In the genomic region with DNA sequence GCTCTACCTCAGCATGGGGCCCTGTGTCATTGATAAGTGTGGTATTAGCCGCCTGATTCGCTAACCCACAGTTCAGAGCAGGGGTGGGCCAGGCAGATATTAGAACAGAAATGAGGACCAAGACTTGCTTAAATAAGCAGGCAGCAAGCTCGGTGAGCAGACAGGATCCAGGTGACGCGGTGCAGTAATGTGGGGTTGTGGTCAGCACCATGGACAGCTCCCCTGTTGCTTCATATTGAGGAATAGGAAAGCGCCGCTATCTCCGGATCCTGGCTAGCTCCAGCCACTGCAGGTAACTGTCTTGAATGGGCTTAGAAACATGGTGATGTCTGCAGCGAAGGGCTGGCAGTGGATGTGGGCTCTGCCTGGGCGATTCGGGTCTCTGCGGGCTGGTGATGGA, we compare ENCODE assay signal across 8 cellular contexts. TPM values are rescaled to one million over a fixed set of nuclear protein-coding genes. Genes with fewer than 3 reads are reported as not detected.
DNase-seq lines count a peak whose midpoint lies in the region; ATAC-seq, FAIRE-seq and TF ChIP-seq lines count a peak whose summit lies in the region.

No MANE protein-coding gene starts in this region.

- no TSS peak for BruUV-seq in Calu3 (replicated peaks; lab: Mats Ljungman, UMichigan)

- H3K4me3 ChIP-seq in heart left ventricle (no peak overlapping the region), small intestine (ENCODE audit: low read depth in 1 of 2, low read length in 2 of 2) (no peak overlapping the region)

- no peak for ATAC-seq in activated T-cell treated with anti-CD3 and anti-CD28 coated beads, Interleukin-2, amount 50 U/mL, for 4 hours
- peak in 2 of 4 donors; percentile 56 to 75 for ATAC-seq in heart left ventricle
- ATAC-seq in HG03108 (IDR thresholded peaks at IDR 0.05; ENCODE audit: unreplicated experiment): no peak
- ATAC-seq in GM19463 (IDR thresholded peaks at IDR 0.05; ENCODE audit: unreplicated experiment): no peak

- no peak overlapping the region for H3K4me3 Mint-ChIP-seq in Calu3 (ENCODE audit: low read depth, unreplicated experiment)
- H3K4me3 Mint-ChIP-seq in activated T-cell treated with anti-CD3 and anti-CD28 coated beads, Interleukin-2, amount 50 U/mL, for 4 hours: no peak overlapping the region

- intact Hi-C loops in Calu3 (cut with micrococcal nuclease; ENCODE audit: unreplicated experiment) (no loop called here), heart left ventricle (cut with DNase I) (no loop called here)

- CTCF ChIA-PET in Calu3 (lab: Charles Lee): no interaction called here

- DNase-seq in Calu3 (peak; percentile 36), LoVo (ENCODE audit: low spot score) (peak; percentile 68), heart left ventricle (peak; percentile 49 to 67 (median 53)), small intestine (peak; percentile 44), NK-92 (lab: John Stamatoyannopoulos, UW; ENCODE audit: unreplicated experiment) (no peak)
- peak; percentile 9 for DNase-seq in activated T-cell treated with anti-CD3 and anti-CD28 coated beads, Interleukin-2, amount 50 U/mL, for 4 hours

- TF ChIP-seq CTCF in Calu3 (IDR thresholded peaks at IDR 0.05; ENCODE audit: unreplicated experiment): no peak
- TF ChIP-seq CTCF in heart left ventricle (IDR thresholded peaks at IDR 0.05): no peak

- H3K27ac Mint-ChIP-seq in Calu3 (ENCODE audit: unreplicated experiment): no peak overlapping the region

- no peaks in the 10 kb centered on the region for H3K9me3 ChIP-seq in heart left ventricle
- H3K9me3 ChIP-seq in small intestine (ENCODE audit: control insufficient read depth, low read depth): no peaks in the 10 kb centered on the region

- no peak for TF ChIP-seq POLR2A in heart left ventricle (IDR thresholded peaks at IDR 0.05)

- peaks cover 20% of the 10 kb centered on the region for H3K27me3 Mint-ChIP-seq in Calu3 (ENCODE audit: unreplicated experiment)
- peaks cover 5% of the 10 kb centered on the region for H3K27me3 Mint-ChIP-seq in activated T-cell treated with anti-CD3 and anti-CD28 coated beads, Interleukin-2, amount 50 U/mL, for 4 hours (ENCODE audit: low read depth)

- H3K4me1 ChIP-seq in heart left ventricle: no peaks in the 10 kb centered on the region
- no peaks in the 10 kb centered on the region for H3K4me1 ChIP-seq in small intestine (ENCODE audit: control insufficient read depth in 2 of 2, insufficient read depth in 1 of 2, low read depth in 1 of 2, low read length in 1 of 2)

- H3K27me3 ChIP-seq in heart left ventricle: peaks cover 0 to 5% (median 0%) of the 10 kb centered on the region in 9 donors
- no peaks in the 10 kb centered on the region for H3K27me3 ChIP-seq in small intestine (ENCODE audit: control insufficient read depth in 2 of 2, insufficient read depth in 2 of 2, low read length in 2 of 2)

- H3K27ac ChIP-seq in heart left ventricle (no peak overlapping the region), small intestine (ENCODE audit: low read depth in 1 of 2, low read length in 1 of 2) (no peak overlapping the region)

- H3K9me3 Mint-ChIP-seq in Calu3 (ENCODE audit: low read depth, unreplicated experiment): no peaks in the 10 kb centered on the region
- peaks cover 3% of the 10 kb centered on the region for H3K9me3 Mint-ChIP-seq in activated T-cell treated with anti-CD3 and anti-CD28 coated beads, Interleukin-2, amount 50 U/mL, for 4 hours

- H3K36me3 Mint-ChIP-seq in Calu3 (ENCODE audit: insufficient read depth, unreplicated experiment): no peaks in the 10 kb centered on the region
- no peaks in the 10 kb centered on the region for H3K36me3 Mint-ChIP-seq in activated T-cell treated with anti-CD3 and anti-CD28 coated beads, Interleukin-2, amount 50 U/mL, for 4 hours (ENCODE audit: insufficient read depth)

- WGBS in heart left ventricle, 4 donors: 11 to 22% (median 12%) methylated on average over 12 of the region's 12 CpGs
- WGBS in small intestine, 3 donors: 12 to 21% (median 14%) methylated on average over 12 of the region's 12 CpGs

- no peaks in the 10 kb centered on the region for H3K4me1 Mint-ChIP-seq in Calu3 (ENCODE audit: low read depth, unreplicated experiment)
- no peaks in the 10 kb centered on the region for H3K4me1 Mint-ChIP-seq in activated T-cell treated with anti-CD3 and anti-CD28 coated beads, Interleukin-2, amount 50 U/mL, for 4 hours (ENCODE audit: low read depth)

- H3K36me3 ChIP-seq in heart left ventricle (no peaks in the 10 kb centered on the region), small intestine (ENCODE audit: control insufficient read depth in 2 of 2, insufficient read depth in 2 of 2, low read length in 2 of 2) (no peaks in the 10 kb centered on the region)

- FAIRE-seq in small intestine (lab: Jason Lieb, UNC): no peak

RNA-seq across cellular contexts. Expression of a gene that starts 51.3 kb away (rescaled TPM):
- total RNA-seq in Calu3 (2022) (not detected in 2 replicates), heart left ventricle (not detected)
- total RNA-seq in activated T-cell treated with anti-CD3 and anti-CD28 coated beads, Interleukin-2, amount 50 U/mL, for 4 hours: not detected
- polyA plus RNA-seq in heart left ventricle (not detected), small intestine (not detected)
